10 cellular contexts compared by ENCODE assay signal in genomic region chrX:71664202-71664601, GRCh38. TPM values are rescaled to one million over a fixed set of nuclear protein-coding genes. Genes with fewer than 3 reads are reported as not detected.
A peak's percentile ranks its signal among the peaks of the same experiment; 100 is the strongest.
DNase-seq lines count a peak whose midpoint lies in the region; ATAC-seq, FAIRE-seq and TF ChIP-seq lines count a peak whose summit lies in the region.
"Not testable (repeated sequence)": the region's sequence is repeated elsewhere in the genome, so short reads cannot be mapped to it uniquely, and the experiment has no call there.
"Had no signal": no experiment of that assay in that cellular context is flagged by ENCODE, and none has a peak within 500 bp of the region (broad histone marks: within the 10 kb centered on the region; RNA-seq: fewer than 3 reads in every experiment).

No MANE protein-coding gene starts in this region.

- not testable (repeated sequence) for H4K20me1 ChIP-seq in mammary epithelial cell (ENCODE audit: insufficient read depth, low read length)

- WGBS in mammary epithelial cell (ENCODE audit: low coverage, missing lambda C conversion rate), result 33% methylated on average over 5 of the region's 8 CpGs

- not testable (repeated sequence) for H3K4me2 ChIP-seq in mammary epithelial cell (ENCODE audit: insufficient read depth, low read depth, low read length)

- not testable (repeated sequence) for H3K9me3 Mint-ChIP-seq in stimulated activated effector memory CD8-positive, alpha-beta T cell treated with anti-CD3 and anti-CD28 coated beads, Interleukin-12 subunit alpha, Interleukin-12 subunit beta, amount 100 ng/mL, for 72 hours

- not testable (repeated sequence) for H3K36me3 ChIP-seq in mammary epithelial cell (ENCODE audit: insufficient read depth, low read length)

- H3K4me1 ChIP-seq in mammary epithelial cell (ENCODE audit: insufficient read depth, low read length), result not testable (repeated sequence)

- in situ Hi-C loops in mammary epithelial cell (cut with MboI; ENCODE audit: low sequenced_read_pairs in 2 of 2), result not testable (repeated sequence)

- peaks cover 11% of the 10 kb centered on the region for H3K9me3 ChIP-seq in mammary epithelial cell (replicated peaks; ENCODE audit: insufficient read depth, low read length)

- CTCF ChIA-PET in mammary epithelial cell (lab: Charles Lee; ENCODE audit: low non-redundant PET), result not testable (repeated sequence)

- not testable (repeated sequence) for H3K4me3 ChIP-seq in Jurkat, Clone E6-1 (ENCODE audit: low read length); mammary epithelial cell (replicated peaks in 1 of 3; ENCODE audit: insufficient read depth in 1 of 3, low read depth in 2 of 3, low read length in 3 of 3)

- H3K27ac Mint-ChIP-seq in stimulated activated effector memory CD8-positive, alpha-beta T cell treated with anti-CD3 and anti-CD28 coated beads, Interleukin-12 subunit alpha, Interleukin-12 subunit beta, amount 100 ng/mL, for 72 hours, result not testable (repeated sequence)

- H3K27ac ChIP-seq in mammary epithelial cell (ENCODE audit: insufficient read depth, low read depth, low read length), result not testable (repeated sequence)

- not testable (repeated sequence) for H3K79me2 ChIP-seq in mammary epithelial cell (ENCODE audit: insufficient read depth, low read length)

- not testable (repeated sequence) for H3K4me3 Mint-ChIP-seq in stimulated activated effector memory CD8-positive, alpha-beta T cell treated with anti-CD3 and anti-CD28 coated beads, Interleukin-12 subunit alpha, Interleukin-12 subunit beta, amount 100 ng/mL, for 72 hours

- not testable (repeated sequence) for FAIRE-seq in D721Med (lab: Jason Lieb, UNC)
- FAIRE-seq in GM19239 (lab: Jason Lieb, UNC), result peak; percentile 83

- H3K36me3 Mint-ChIP-seq in stimulated activated effector memory CD8-positive, alpha-beta T cell treated with anti-CD3 and anti-CD28 coated beads, Interleukin-12 subunit alpha, Interleukin-12 subunit beta, amount 100 ng/mL, for 72 hours, result not testable (repeated sequence)

- not testable (repeated sequence) for H3K9ac ChIP-seq in mammary epithelial cell (ENCODE audit: insufficient read depth, low read length)

- peak; percentile 28 for TF ChIP-seq CTCF in D721Med (IDR thresholded peaks at IDR 0.05; ENCODE audit: insufficient read depth, missing control alignments)
- peak; percentile 29 to 33 for TF ChIP-seq CTCF in mammary epithelial cell (conservative IDR thresholded peaks at IDR 0.05 in 1 of 2, IDR thresholded peaks at IDR 0.05 in 1 of 2; ENCODE audit: extremely low read depth in 1 of 2, insufficient read depth in 1 of 2, low read depth in 1 of 2, low read length in 2 of 2)

- peak; percentile 72 for ATAC-seq in stimulated activated effector memory CD8-positive, alpha-beta T cell treated with anti-CD3 and anti-CD28 coated beads, Interleukin-12 subunit alpha, Interleukin-12 subunit beta, amount 100 ng/mL, for 72 hours

- intact Hi-C loops in mammary epithelial cell (cut with micrococcal nuclease), result not testable (repeated sequence)

- peaks cover 23% of the 10 kb centered on the region for H3K4me1 Mint-ChIP-seq in stimulated activated effector memory CD8-positive, alpha-beta T cell treated with anti-CD3 and anti-CD28 coated beads, Interleukin-12 subunit alpha, Interleukin-12 subunit beta, amount 100 ng/mL, for 72 hours

- dilution Hi-C loops in mammary epithelial cell (cut with HindIII; ENCODE audit: low sequenced_read_pairs), result not testable (repeated sequence)

- H3K27me3 ChIP-seq in mammary epithelial cell (ENCODE audit: insufficient read depth, low read length), result not testable (repeated sequence)

- BruUV-seq in mammary epithelial cell (replicated peaks; lab: Mats Ljungman, UMichigan), result not testable (repeated sequence)

- not testable (repeated sequence) for DNase-seq in D721Med (ENCODE audit: insufficient read length, low spot score); GM19239 (ENCODE audit: insufficient read length, low spot score); stimulated activated effector memory CD8-positive, alpha-beta T cell treated with anti-CD3 and anti-CD28 coated beads, Interleukin-12 subunit alpha, Interleukin-12 subunit beta, amount 100 ng/mL, for 72 hours (ENCODE audit: low spot score in 2 of 2)
- peak; percentile 37 for DNase-seq in Jurkat, Clone E6-1 (ENCODE audit: low read depth, low spot score)
- peak; percentile 42 for DNase-seq in NCI-H524 treated with DMSO at 0.1 percent for 48 hours (lab: John Stamatoyannopoulos, UW)
- DNase-seq in SW 1271 (lab: John Stamatoyannopoulos, UW), result peak; percentile 13 to 46
- DNase-seq in mammary epithelial cell, result peak; percentile 20
- DNase-seq in iPS-NIHi7 (ENCODE audit: extremely low spot score), result peak; percentile 49

- H2AFZ ChIP-seq in mammary epithelial cell (ENCODE audit: low read depth, low read length), result not testable (repeated sequence)

RNA-seq across cellular contexts. Expression of gene CXCR3, which starts 45.9 kb away (rescaled TPM):
- polyA plus RNA-seq in Jurkat, Clone E6-1 (2012; ENCODE audit: insufficient read depth, insufficient read length), result not detected
- total RNA-seq in mammary epithelial cell, result not detected
- not detected for polyA plus RNA-seq in mammary epithelial cell
- polyA minus RNA-seq in mammary epithelial cell, result not detected
- total RNA-seq: LHCN-M2 had no signal

RNA-seq across cellular contexts. Expression of gene CXorf49, which starts 53.9 kb away (rescaled TPM):
- polyA plus RNA-seq in Jurkat, Clone E6-1 (2012; ENCODE audit: insufficient read depth, insufficient read length), result 4.6 TPM
- not detected for total RNA-seq in mammary epithelial cell
- polyA plus RNA-seq in mammary epithelial cell, result not detected
- not detected for polyA minus RNA-seq in mammary epithelial cell
- total RNA-seq: LHCN-M2, ureter had no signal
